In genomic region chr2:130727286-130727924, GRCh38 we compare ENCODE assay signal across 9 cellular contexts. TPM values are rescaled to one million over a fixed set of nuclear protein-coding genes. Genes with fewer than 3 reads are reported as not detected.
DNase-seq lines count a peak whose midpoint lies in the region; ATAC-seq and TF ChIP-seq lines count a peak whose summit lies in the region.
"Had no signal": no experiment of that assay in that cellular context is flagged by ENCODE, and none has a peak within 500 bp of the region (broad histone marks: within the 10 kb centered on the region; RNA-seq: fewer than 3 reads in every experiment).

No MANE protein-coding gene starts in this region.

- H3K27ac ChIP-seq in Peyer's patch (peak overlapping the region; percentile 33 to 75 (median 52)), gastroesophageal sphincter (peak overlapping the region in 3 of 4 donors; percentile 60 to 82 (median 77)), substantia nigra (ENCODE audit: low read depth, low read length, poor library complexity, severe bottlenecking) (no peak overlapping the region)

- H3K9me3 ChIP-seq in BE2C (no peaks in the 10 kb centered on the region), Peyer's patch (no peaks in the 10 kb centered on the region), gastroesophageal sphincter (no peaks in the 10 kb centered on the region)

- peak; percentile 89 for DNase-seq in BE2C
- peak; percentile 75 to 92 (median 80) for DNase-seq in Peyer's patch
- peak; percentile 95 for DNase-seq in activated effector memory CD4-positive, alpha-beta T cell treated with anti-CD3 and anti-CD28 coated beads, Interleukin-2, amount 50 U/mL, for 16 hours
- peak; percentile 82 for DNase-seq in occipital lobe (lab: John Stamatoyannopoulos, UW)
- peak in 31 of 49 donors; percentile 14 to 92 (median 43) for DNase-seq in substantia nigra (lab: John Stamatoyannopoulos, UW)

- ATAC-seq in GM19328 (IDR thresholded peaks at IDR 0.05; ENCODE audit: unreplicated experiment), result peak; percentile 91
- peak; percentile 91 for ATAC-seq in HG03460 (IDR thresholded peaks at IDR 0.05; ENCODE audit: unreplicated experiment)
- ATAC-seq in gastroesophageal sphincter, result peak; percentile 95

- H3K4me3 ChIP-seq in BE2C (ENCODE audit: low read depth, low read length) (peak overlapping the region; percentile 50), Peyer's patch (peak overlapping the region; percentile 30 to 60 (median 50)), gastroesophageal sphincter (peak overlapping the region; percentile 41 to 61)

- TF ChIP-seq POLR2A in Peyer's patch (IDR thresholded peaks at IDR 0.05), result no peak
- TF ChIP-seq POLR2A in gastroesophageal sphincter (IDR thresholded peaks at IDR 0.05), result no peak

- no peaks in the 10 kb centered on the region for H3K27me3 ChIP-seq in BE2C
- no peaks in the 10 kb centered on the region for H3K27me3 ChIP-seq in Peyer's patch
- H3K27me3 ChIP-seq in gastroesophageal sphincter, result peaks cover 5% of the 10 kb centered on the region

- TF ChIP-seq CTCF in BE2C (IDR thresholded peaks at IDR 0.05; ENCODE audit: low read depth, low read length) (no peak), Peyer's patch (IDR thresholded peaks at IDR 0.05) (no peak), gastroesophageal sphincter (IDR thresholded peaks at IDR 0.05) (peak in 1 of 4 experiments; percentile 13)

- 0 to 3% methylated on average over 2 to 7 of the region's 48 CpGs for WGBS in gastroesophageal sphincter (ENCODE audit: low coverage in 1 of 2), 2 donors

- TF ChIP-seq EP300 in gastroesophageal sphincter (IDR thresholded peaks at IDR 0.05), result no peak

- H3K36me3 ChIP-seq in BE2C, result no peaks in the 10 kb centered on the region
- no peaks in the 10 kb centered on the region for H3K36me3 ChIP-seq in Peyer's patch
- H3K36me3 ChIP-seq in gastroesophageal sphincter, result no peaks in the 10 kb centered on the region

- H3K4me1 ChIP-seq in BE2C, result no peaks in the 10 kb centered on the region; the same call in 1 of the 2 replicates
- H3K4me1 ChIP-seq in Peyer's patch, result peaks cover 6 to 22% (median 8%) of the 10 kb centered on the region in 4 donors
- peaks cover 0 to 22% (median 7%) of the 10 kb centered on the region in 3 donors for H3K4me1 ChIP-seq in gastroesophageal sphincter

RNA-seq across cellular contexts. Expression of gene GPR148, which starts 1.5 kb away (rescaled TPM):
- not detected for polyA plus RNA-seq in BE2C (2012; ENCODE audit: insufficient read depth, insufficient read length, low read depth)
- not detected for total RNA-seq in Peyer's patch
- total RNA-seq in gastroesophageal sphincter, result not detected
- total RNA-seq in occipital lobe, result 0.31 TPM
- total RNA-seq: LHCN-M2 had no signal

RNA-seq across cellular contexts. Expression of gene AMER3, which starts 27.9 kb away (rescaled TPM):
- polyA plus RNA-seq in BE2C (2012; ENCODE audit: insufficient read depth, insufficient read length, low read depth), result 0.76 TPM
- total RNA-seq in Peyer's patch (1 to 10 TPM in 1 of 4 donors, under 1 TPM in 2, not detected in 1; 0.13 to 1.1 (median 0.70) TPM), gastroesophageal sphincter (under 1 TPM in 1 of 4 donors, not detected in 3; 0.27 TPM), occipital lobe (32.8 TPM)
- total RNA-seq: LHCN-M2 had no signal

Comparison
In these comparisons a context has a peak if more than half of its experiments do, and no peak if none do; other contexts are left out.
1. DNase-seq: peak in every context shown above with its lines; median percentile 95 in activated effector memory CD4-positive, alpha-beta T cell treated with anti-CD3 and anti-CD28 coated beads, Interleukin-2, amount 50 U/mL, for 16 hours; 89 in BE2C; 82 in occipital lobe; 80 in Peyer's patch; 43 in substantia nigra.
2. RNA of gene AMER3, which starts 27.9 kb away (total RNA-seq): 32.8 TPM in occipital lobe (single experiment); 0.13 to 1.1 TPM in Peyer's patch and 0.27 TPM in gastroesophageal sphincter; every median in the first group is over 10 times any median in the second.
3. Peak in every context shown above with its lines, with median percentiles within 50 percentile points of each other: H3K4me3 ChIP-seq and ATAC-seq.